ENCODE assay signal across 17 cellular contexts in genomic region chr16:17382949-17383348, GRCh38.
DNase-seq lines count a peak whose midpoint lies in the region; ATAC-seq and TF ChIP-seq lines count a peak whose summit lies in the region.
"Had no signal": no experiment of that assay in that cellular context is flagged by ENCODE, and none has a peak within 500 bp of the region (broad histone marks: within the 10 kb centered on the region; RNA-seq: fewer than 3 reads in every experiment).

No MANE protein-coding gene starts in this region.

- H3K27ac Mint-ChIP-seq in activated T-cell treated with anti-CD3 and anti-CD28 coated beads, Interleukin-2, amount 50 U/mL, for 24 hours = peak overlapping the region; percentile 3
- H3K27ac Mint-ChIP-seq in WTC11 = peak overlapping the region; percentile 88
- H3K27ac Mint-ChIP-seq in stimulated activated naive B cell treated with anti-CD40 and anti-IgM and Interleukin-4, amounts not matched to agents 10 μg/mL and 1 μg/mL and 100 μg/mL, for 72 hours = peak overlapping the region; percentile 89

- ATAC-seq in activated T-cell treated with anti-CD3 and anti-CD28 coated beads, Interleukin-2, amount 50 U/mL, for 4 hours = no peak
- ATAC-seq in WTC11 (no peak), HG02852 (IDR thresholded peaks at IDR 0.05; ENCODE audit: unreplicated experiment) (no peak)
- no peak for ATAC-seq in stimulated activated naive B cell treated with anti-CD40 and anti-IgM and Interleukin-4, amounts not matched to agents 10 μg/mL and 1 μg/mL and 100 μg/mL, for 72 hours (replicated peaks)
- ATAC-seq: left colon had no signal

- H3K4me1 Mint-ChIP-seq in activated T-cell treated with anti-CD3 and anti-CD28 coated beads, Interleukin-2, amount 50 U/mL, for 24 hours (ENCODE audit: low read depth) = peaks cover 55% of the 10 kb centered on the region
- peaks cover 52% of the 10 kb centered on the region for H3K4me1 Mint-ChIP-seq in activated T-cell treated with anti-CD3 and anti-CD28 coated beads, Interleukin-2, amount 50 U/mL, for 4 hours (ENCODE audit: low read depth)
- peaks cover 84% of the 10 kb centered on the region for H3K4me1 Mint-ChIP-seq in WTC11
- peaks cover 56 to 92% of the 10 kb centered on the region in 2 donors for H3K4me1 Mint-ChIP-seq in stimulated activated naive B cell treated with anti-CD40 and anti-IgM and Interleukin-4, amounts not matched to agents 10 μg/mL and 1 μg/mL and 100 μg/mL, for 72 hours

- no peaks in the 10 kb centered on the region for H3K36me3 Mint-ChIP-seq in activated T-cell treated with anti-CD3 and anti-CD28 coated beads, Interleukin-2, amount 50 U/mL, for 24 hours (ENCODE audit: low read depth)
- no peaks in the 10 kb centered on the region for H3K36me3 Mint-ChIP-seq in activated T-cell treated with anti-CD3 and anti-CD28 coated beads, Interleukin-2, amount 50 U/mL, for 4 hours (ENCODE audit: insufficient read depth)
- H3K36me3 Mint-ChIP-seq in WTC11 = no peaks in the 10 kb centered on the region
- peaks cover 15 to 42% of the 10 kb centered on the region in 2 donors for H3K36me3 Mint-ChIP-seq in stimulated activated naive B cell treated with anti-CD40 and anti-IgM and Interleukin-4, amounts not matched to agents 10 μg/mL and 1 μg/mL and 100 μg/mL, for 72 hours

- no peaks in the 10 kb centered on the region for H3K9me3 Mint-ChIP-seq in activated T-cell treated with anti-CD3 and anti-CD28 coated beads, Interleukin-2, amount 50 U/mL, for 24 hours
- no peaks in the 10 kb centered on the region for H3K9me3 Mint-ChIP-seq in activated T-cell treated with anti-CD3 and anti-CD28 coated beads, Interleukin-2, amount 50 U/mL, for 4 hours
- H3K9me3 Mint-ChIP-seq in WTC11 = no peaks in the 10 kb centered on the region
- H3K9me3 Mint-ChIP-seq in stimulated activated naive B cell treated with anti-CD40 and anti-IgM and Interleukin-4, amounts not matched to agents 10 μg/mL and 1 μg/mL and 100 μg/mL, for 72 hours = no peaks in the 10 kb centered on the region

- DNase-seq in activated T-cell treated with anti-CD3 and anti-CD28 coated beads, Interleukin-2, amount 50 U/mL, for 24 hours = no peak
- DNase-seq in activated T-cell treated with anti-CD3 and anti-CD28 coated beads, Interleukin-2, amount 50 U/mL, for 4 hours = no peak
- DNase-seq in WTC11 (ENCODE audit: low spot score) = no peak
- DNase-seq in islet precursor cell = peak; percentile 56
- DNase-seq in stimulated activated naive B cell treated with anti-CD40 and anti-IgM and Interleukin-4, amounts not matched to agents 10 μg/mL and 1 μg/mL and 100 μg/mL, for 72 hours = no peak
- DNase-seq in HuH-7 (ENCODE audit: low spot score) = no peak
- DNase-seq in amniotic stem cell (lab: John Stamatoyannopoulos, UW) = no peak
- DNase-seq: activated CD8-positive, alpha-beta memory T cell treated with anti-CD3 and anti-CD28 coated beads, Interleukin-2, amount 50 U/mL, for 4 hours; DND-41; GM23248; head of caudate nucleus; left colon; NCI-H1048; NCI-H345; posterior cingulate gyrus; stimulated activated CD4-positive, alpha-beta T cell treated with anti-CD3 and anti-CD28 coated beads, Interleukin-1b, Interleukin-23, amount 100 ng/mL, for 48 hours had no signal

- CTCF ChIA-PET in WTC11 (lab: Charles Lee) = interaction anchor here (0.8 to 1.3 kb wide), 4 partner anchors 15 to 171 kb away, joined by 3 to 7 read pairs (median 6); no protein-coding TSS in a partner anchor

- H3K4me3 Mint-ChIP-seq in activated T-cell treated with anti-CD3 and anti-CD28 coated beads, Interleukin-2, amount 50 U/mL, for 24 hours = no peak overlapping the region
- H3K4me3 Mint-ChIP-seq in activated T-cell treated with anti-CD3 and anti-CD28 coated beads, Interleukin-2, amount 50 U/mL, for 4 hours = no peak overlapping the region
- H3K4me3 Mint-ChIP-seq in WTC11 = no peak overlapping the region
- peak overlapping the region; percentile 40 to 74 for H3K4me3 Mint-ChIP-seq in stimulated activated naive B cell treated with anti-CD40 and anti-IgM and Interleukin-4, amounts not matched to agents 10 μg/mL and 1 μg/mL and 100 μg/mL, for 72 hours

- TF ChIP-seq CTCF in WTC11 (IDR thresholded peaks at IDR 0.05) = no peak

- POLR2A ChIA-PET in WTC11 (lab: Charles Lee) = no interaction called here

- H3K27me3 Mint-ChIP-seq in activated T-cell treated with anti-CD3 and anti-CD28 coated beads, Interleukin-2, amount 50 U/mL, for 24 hours = no peaks in the 10 kb centered on the region
- H3K27me3 Mint-ChIP-seq in activated T-cell treated with anti-CD3 and anti-CD28 coated beads, Interleukin-2, amount 50 U/mL, for 4 hours (ENCODE audit: low read depth) = no peaks in the 10 kb centered on the region
- H3K27me3 Mint-ChIP-seq in WTC11 (ENCODE audit: low read depth) = no peaks in the 10 kb centered on the region
- H3K27me3 Mint-ChIP-seq in stimulated activated naive B cell treated with anti-CD40 and anti-IgM and Interleukin-4, amounts not matched to agents 10 μg/mL and 1 μg/mL and 100 μg/mL, for 72 hours = no peaks in the 10 kb centered on the region

TF ChIP-seq in WTC11, 78 proteins besides CTCF, POLR2A, EP300 and RAD21:
- no peak for TF ChIP-seq AFF4 (CRISPR knock-in tag; IDR thresholded peaks at IDR 0.05; ENCODE audit: borderline replicate concordance)
- TF ChIP-seq PRDM15 (CRISPR knock-in tag; IDR thresholded peaks at IDR 0.05) = peak; percentile 75

Comparison
In these comparisons a context has a peak if more than half of its experiments do, and no peak if none do; other contexts are left out.
1. H3K27ac Mint-ChIP-seq: peak in every context shown above with its lines; median percentile 89 in stimulated activated naive B cell treated with anti-CD40 and anti-IgM and Interleukin-4, amounts not matched to agents 10 μg/mL and 1 μg/mL and 100 μg/mL, for 72 hours; 88 in WTC11; 3 in activated T-cell treated with anti-CD3 and anti-CD28 coated beads, Interleukin-2, amount 50 U/mL, for 24 hours.
2. H3K4me3 Mint-ChIP-seq: peak in stimulated activated naive B cell treated with anti-CD40 and anti-IgM and Interleukin-4, amounts not matched to agents 10 μg/mL and 1 μg/mL and 100 μg/mL, for 72 hours (2 of 2); none in activated T-cell treated with anti-CD3 and anti-CD28 coated beads, Interleukin-2, amount 50 U/mL, for 24 hours (single experiment), activated T-cell treated with anti-CD3 and anti-CD28 coated beads, Interleukin-2, amount 50 U/mL, for 4 hours (single experiment) and WTC11 (single experiment).